In the genomic region with DNA sequence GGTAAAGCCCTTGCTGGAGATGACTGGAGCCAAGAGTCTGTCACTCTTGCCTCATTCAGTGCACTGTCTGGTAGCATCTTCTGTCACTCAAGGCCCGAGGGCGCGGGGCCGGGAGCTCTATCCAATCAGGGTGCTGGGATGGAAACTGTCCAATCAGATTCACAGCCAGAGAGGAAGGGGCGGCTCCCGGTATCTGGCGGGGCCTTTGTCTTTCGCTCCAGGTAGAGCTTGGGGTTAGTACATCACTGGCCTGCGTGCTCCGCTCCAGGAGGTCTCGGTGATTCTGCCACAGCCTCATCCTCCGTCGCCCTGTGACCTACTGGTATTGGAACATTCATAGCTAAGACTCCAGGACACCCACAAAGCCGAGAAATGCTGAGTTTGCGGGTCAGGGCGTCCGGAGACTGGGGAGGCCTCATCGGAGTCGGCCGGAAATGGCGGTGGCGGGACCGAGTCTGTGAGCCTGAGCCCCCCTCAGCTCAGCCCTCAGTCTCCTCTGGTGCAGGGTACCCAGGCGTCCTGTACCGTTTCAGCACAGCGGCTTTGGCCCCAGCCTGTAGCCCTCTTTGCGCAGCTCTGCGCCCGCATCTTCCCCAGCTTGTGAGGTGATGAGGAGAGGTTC, we compare ENCODE assay signal across 1 cellular context.
A peak's percentile ranks its signal among the peaks of the same experiment; 100 is the strongest.
TF ChIP-seq lines count a peak whose summit lies in the region.

No MANE protein-coding gene starts in this region.

TF ChIP-seq in WTC11, 78 proteins besides CTCF, POLR2A, EP300 and RAD21 (continued from another document):
- TF ChIP-seq CBFB (CRISPR knock-in tag; IDR thresholded peaks at IDR 0.05; ENCODE audit: low read depth) (no peak), ZNF512 (CRISPR knock-in tag; IDR thresholded peaks at IDR 0.05; ENCODE audit: borderline replicate concordance) (no peak), JAZF1 (CRISPR knock-in tag; IDR thresholded peaks at IDR 0.05) (no peak), MLX (CRISPR knock-in tag; IDR thresholded peaks at IDR 0.05) (no peak), PRRX2 (CRISPR knock-in tag; IDR thresholded peaks at IDR 0.05) (no peak), ZNF317 (CRISPR knock-in tag; IDR thresholded peaks at IDR 0.05; ENCODE audit: borderline replicate concordance, low read depth) (no peak), ZNF281 (CRISPR knock-in tag; IDR thresholded peaks at IDR 0.05) (no peak), MAX (CRISPR knock-in tag; IDR thresholded peaks at IDR 0.05) (peak; percentile 68; the same call in 1 of the 2 replicates), RORB (CRISPR knock-in tag; IDR thresholded peaks at IDR 0.05) (no peak)
- TF ChIP-seq, protein P1, sequence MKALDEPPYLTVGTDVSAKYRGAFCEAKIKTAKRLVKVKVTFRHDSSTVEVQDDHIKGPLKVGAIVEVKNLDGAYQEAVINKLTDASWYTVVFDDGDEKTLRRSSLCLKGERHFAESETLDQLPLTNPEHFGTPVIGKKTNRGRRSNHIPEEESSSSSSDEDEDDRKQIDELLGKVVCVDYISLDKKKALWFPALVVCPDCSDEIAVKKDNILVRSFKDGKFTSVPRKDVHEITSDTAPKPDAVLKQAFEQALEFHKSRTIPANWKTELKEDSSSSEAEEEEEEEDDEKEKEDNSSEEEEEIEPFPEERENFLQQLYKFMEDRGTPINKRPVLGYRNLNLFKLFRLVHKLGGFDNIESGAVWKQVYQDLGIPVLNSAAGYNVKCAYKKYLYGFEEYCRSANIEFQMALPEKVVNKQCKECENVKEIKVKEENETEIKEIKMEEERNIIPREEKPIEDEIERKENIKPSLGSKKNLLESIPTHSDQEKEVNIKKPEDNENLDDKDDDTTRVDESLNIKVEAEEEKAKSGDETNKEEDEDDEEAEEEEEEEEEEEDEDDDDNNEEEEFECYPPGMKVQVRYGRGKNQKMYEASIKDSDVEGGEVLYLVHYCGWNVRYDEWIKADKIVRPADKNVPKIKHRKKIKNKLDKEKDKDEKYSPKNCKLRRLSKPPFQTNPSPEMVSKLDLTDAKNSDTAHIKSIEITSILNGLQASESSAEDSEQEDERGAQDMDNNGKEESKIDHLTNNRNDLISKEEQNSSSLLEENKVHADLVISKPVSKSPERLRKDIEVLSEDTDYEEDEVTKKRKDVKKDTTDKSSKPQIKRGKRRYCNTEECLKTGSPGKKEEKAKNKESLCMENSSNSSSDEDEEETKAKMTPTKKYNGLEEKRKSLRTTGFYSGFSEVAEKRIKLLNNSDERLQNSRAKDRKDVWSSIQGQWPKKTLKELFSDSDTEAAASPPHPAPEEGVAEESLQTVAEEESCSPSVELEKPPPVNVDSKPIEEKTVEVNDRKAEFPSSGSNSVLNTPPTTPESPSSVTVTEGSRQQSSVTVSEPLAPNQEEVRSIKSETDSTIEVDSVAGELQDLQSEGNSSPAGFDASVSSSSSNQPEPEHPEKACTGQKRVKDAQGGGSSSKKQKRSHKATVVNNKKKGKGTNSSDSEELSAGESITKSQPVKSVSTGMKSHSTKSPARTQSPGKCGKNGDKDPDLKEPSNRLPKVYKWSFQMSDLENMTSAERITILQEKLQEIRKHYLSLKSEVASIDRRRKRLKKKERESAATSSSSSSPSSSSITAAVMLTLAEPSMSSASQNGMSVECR (CRISPR knock-in tag; IDR thresholded peaks at IDR 0.05; ENCODE audit: borderline replicate concordance): no peak
- TF ChIP-seq, protein P2, sequence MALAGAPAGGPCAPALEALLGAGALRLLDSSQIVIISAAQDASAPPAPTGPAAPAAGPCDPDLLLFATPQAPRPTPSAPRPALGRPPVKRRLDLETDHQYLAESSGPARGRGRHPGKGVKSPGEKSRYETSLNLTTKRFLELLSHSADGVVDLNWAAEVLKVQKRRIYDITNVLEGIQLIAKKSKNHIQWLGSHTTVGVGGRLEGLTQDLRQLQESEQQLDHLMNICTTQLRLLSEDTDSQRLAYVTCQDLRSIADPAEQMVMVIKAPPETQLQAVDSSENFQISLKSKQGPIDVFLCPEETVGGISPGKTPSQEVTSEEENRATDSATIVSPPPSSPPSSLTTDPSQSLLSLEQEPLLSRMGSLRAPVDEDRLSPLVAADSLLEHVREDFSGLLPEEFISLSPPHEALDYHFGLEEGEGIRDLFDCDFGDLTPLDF (CRISPR knock-in tag; IDR thresholded peaks at IDR 0.05): no peak
- TF ChIP-seq, protein P3, sequence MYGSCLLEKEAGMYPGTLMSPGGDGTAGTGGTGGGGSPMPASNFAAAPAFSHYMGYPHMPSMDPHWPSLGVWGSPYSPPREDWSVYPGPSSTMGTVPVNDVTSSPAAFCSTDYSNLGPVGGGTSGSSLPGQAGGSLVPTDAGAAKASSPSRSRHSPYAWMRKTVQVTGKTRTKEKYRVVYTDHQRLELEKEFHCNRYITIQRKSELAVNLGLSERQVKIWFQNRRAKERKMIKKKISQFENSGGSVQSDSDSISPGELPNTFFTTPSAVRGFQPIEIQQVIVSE (CRISPR knock-in tag; IDR thresholded peaks at IDR 0.05; ENCODE audit: borderline replicate concordance): no peak
